In the genomic region with DNA sequence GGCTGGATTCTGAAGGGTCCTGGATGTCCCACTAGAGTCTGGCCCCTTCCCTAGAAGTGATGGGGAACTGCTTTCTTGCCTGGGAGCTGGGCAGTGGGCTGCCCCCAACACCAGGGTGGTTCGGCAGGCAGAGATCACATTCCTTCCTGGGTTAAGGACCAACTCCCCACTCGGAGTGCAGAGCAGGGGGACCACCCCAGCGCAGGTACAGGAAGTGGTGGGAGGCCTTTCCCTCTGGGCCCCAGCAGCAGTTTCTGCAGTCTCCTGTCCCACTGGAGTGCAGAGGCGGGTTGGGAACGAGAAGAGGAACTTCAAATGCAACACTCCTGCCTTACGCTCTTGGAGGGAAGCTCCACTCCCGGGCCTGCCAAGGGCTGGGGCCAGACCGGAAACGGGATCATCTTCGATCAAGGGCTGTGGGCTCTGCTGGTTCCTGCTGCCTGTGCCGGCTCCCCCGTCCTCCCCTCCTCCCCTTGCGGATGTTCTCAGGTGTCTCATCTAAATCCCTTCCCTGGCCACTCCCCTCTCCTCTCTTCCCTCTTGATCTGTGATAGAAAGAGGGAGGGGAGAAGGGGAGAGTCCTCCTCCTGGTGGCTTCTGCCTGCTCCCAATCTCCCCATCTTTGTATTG, we compare ENCODE assay signal across 12 cellular contexts.
DNase-seq lines count a peak whose midpoint lies in the region; ATAC-seq, FAIRE-seq and TF ChIP-seq lines count a peak whose summit lies in the region.
"Had no signal": no experiment of that assay in that cellular context is flagged by ENCODE, and none has a peak within 500 bp of the region (broad histone marks: within the 10 kb centered on the region; RNA-seq: fewer than 3 reads in every experiment).

No MANE protein-coding gene starts in this region.

- H4K20me1 ChIP-seq in BLaER1 (no peaks in the 10 kb centered on the region), OCI-LY3 (ENCODE audit: insufficient read depth, low read length) (no peaks in the 10 kb centered on the region)

- FAIRE-seq in HTR-8/SVneo (lab: Jason Lieb, UNC): peak; percentile 52

- no peak overlapping the region for H3K4me3 ChIP-seq in BLaER1
- no peak overlapping the region for H3K4me3 ChIP-seq in OCI-LY3 (ENCODE audit: low read length)
- H3K4me3 ChIP-seq: esophagus squamous epithelium had no signal

- H3K36me3 ChIP-seq in BLaER1 (no peaks in the 10 kb centered on the region), OCI-LY3 (replicated peaks; ENCODE audit: low read depth, low read length) (no peaks in the 10 kb centered on the region)
- H3K36me3 ChIP-seq: esophagus squamous epithelium had no signal

- H3K27ac ChIP-seq in BLaER1: no peak overlapping the region
- H3K27ac ChIP-seq in OCI-LY3 (ENCODE audit: low read length): no peak overlapping the region
- H3K27ac ChIP-seq: esophagus squamous epithelium had no signal

- H3K4me1 ChIP-seq in BLaER1: peaks cover 29% of the 10 kb centered on the region
- H3K4me1 ChIP-seq in OCI-LY3 (ENCODE audit: low read length): no peaks in the 10 kb centered on the region

- H3K9ac ChIP-seq in BLaER1 (no peak overlapping the region), OCI-LY3 (ENCODE audit: low read length) (no peak overlapping the region)

- ATAC-seq in HG02588 (IDR thresholded peaks at IDR 0.05; ENCODE audit: unreplicated experiment): no peak

- peaks cover 4% of the 10 kb centered on the region; the same call in 1 of the 2 replicates for H3K27me3 ChIP-seq in BLaER1
- H3K27me3 ChIP-seq in OCI-LY3 (ENCODE audit: low read depth, low read length): peaks cover 34% of the 10 kb centered on the region

- peak overlapping the region; percentile 51 for H3K4me2 ChIP-seq in BLaER1
- peak overlapping the region; percentile 16 for H3K4me2 ChIP-seq in OCI-LY3 (ENCODE audit: low read length)

- no peaks in the 10 kb centered on the region for H3K79me2 ChIP-seq in OCI-LY3 (ENCODE audit: low read length)

- no peaks in the 10 kb centered on the region for H3K9me3 ChIP-seq in BLaER1
- H3K9me3 ChIP-seq in OCI-LY3 (ENCODE audit: insufficient read depth, low read length): no peaks in the 10 kb centered on the region
- H3K9me3 ChIP-seq: esophagus squamous epithelium had no signal

- DNase-seq in HTR-8/SVneo (ENCODE audit: insufficient read length, low spot score) (no peak), iPS-NIHi11 (ENCODE audit: low spot score) (peak; percentile 87), midbrain (lab: John Stamatoyannopoulos, UW) (no peak)
- no peak for DNase-seq in activated effector memory CD4-positive, alpha-beta T cell treated with anti-CD3 and anti-CD28 coated beads, Interleukin-2, amount 50 U/mL, for 16 hours
- no peak for DNase-seq in activated CD4-positive, CD25-positive, alpha-beta regulatory T cell (lab: John Stamatoyannopoulos, UW)
- DNase-seq: central memory CD4-positive, alpha-beta T cell; esophagus squamous epithelium; left cardiac atrium; NCI-H1092 treated with DMSO at 0.1 percent for 48 hours had no signal

- no peak for TF ChIP-seq CTCF in OCI-LY3 (IDR thresholded peaks at IDR 0.05; ENCODE audit: low read depth, low read length)

- 0 out of 2 replicates have a peak overlapping the region, but pooled peaks have one; percentile 4 for H2AFZ ChIP-seq in OCI-LY3 (ENCODE audit: low read depth, low read length)
